In the genomic region with DNA sequence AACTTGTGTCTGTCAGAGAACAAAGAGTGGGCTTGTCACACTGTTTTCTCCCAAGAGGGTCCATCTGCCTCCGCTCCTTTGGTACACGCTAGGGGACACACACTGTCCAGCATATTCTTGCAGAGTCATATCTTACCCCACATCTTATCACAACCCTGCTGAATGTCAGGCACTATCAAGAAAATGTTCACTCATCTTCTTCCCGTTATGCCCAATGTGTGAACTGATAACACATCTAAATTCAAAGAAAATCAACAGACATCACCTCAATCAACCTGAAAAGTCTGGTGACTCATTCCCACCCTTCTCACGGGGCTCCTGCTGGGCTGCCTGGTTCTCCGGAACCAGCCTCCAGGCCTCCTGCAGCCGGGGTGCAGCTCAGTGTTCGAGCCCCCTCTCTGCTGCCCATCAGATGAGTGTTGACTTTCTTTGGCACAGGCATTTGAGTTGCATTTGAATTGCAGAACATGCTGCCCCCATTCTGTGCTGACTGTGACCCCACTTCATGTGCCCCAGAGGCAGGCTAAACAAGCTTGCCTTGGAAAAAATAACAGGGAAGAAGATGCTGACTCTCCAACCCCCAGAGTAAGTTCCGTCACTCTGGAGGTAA, we compare ENCODE assay signal across 1 cellular context.
TF ChIP-seq lines count a peak whose summit lies in the region.

No MANE protein-coding gene starts in this region.

TF ChIP-seq in SK-N-SH, 30 proteins besides CTCF, POLR2A, EP300 and RAD21 (continued from another document):
- TF ChIP-seq, protein P1, sequence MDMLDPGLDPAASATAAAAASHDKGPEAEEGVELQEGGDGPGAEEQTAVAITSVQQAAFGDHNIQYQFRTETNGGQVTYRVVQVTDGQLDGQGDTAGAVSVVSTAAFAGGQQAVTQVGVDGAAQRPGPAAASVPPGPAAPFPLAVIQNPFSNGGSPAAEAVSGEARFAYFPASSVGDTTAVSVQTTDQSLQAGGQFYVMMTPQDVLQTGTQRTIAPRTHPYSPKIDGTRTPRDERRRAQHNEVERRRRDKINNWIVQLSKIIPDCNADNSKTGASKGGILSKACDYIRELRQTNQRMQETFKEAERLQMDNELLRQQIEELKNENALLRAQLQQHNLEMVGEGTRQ (IDR thresholded peaks at IDR 0.05; ENCODE audit: borderline replicate concordance, low read depth, low read length), result no peak
- TF ChIP-seq YY1 (IDR thresholded peaks at IDR 0.05; ENCODE audit: low read depth) (no peak), TEAD4 (IDR thresholded peaks at IDR 0.05; ENCODE audit: borderline replicate concordance, insufficient read depth) (no peak), FOXM1 (IDR thresholded peaks at IDR 0.05; ENCODE audit: low read depth) (no peak), NFIC (IDR thresholded peaks at IDR 0.05; ENCODE audit: borderline replicate concordance) (no peak)
